1 cellular context compared by ENCODE assay signal in the genomic region with DNA sequence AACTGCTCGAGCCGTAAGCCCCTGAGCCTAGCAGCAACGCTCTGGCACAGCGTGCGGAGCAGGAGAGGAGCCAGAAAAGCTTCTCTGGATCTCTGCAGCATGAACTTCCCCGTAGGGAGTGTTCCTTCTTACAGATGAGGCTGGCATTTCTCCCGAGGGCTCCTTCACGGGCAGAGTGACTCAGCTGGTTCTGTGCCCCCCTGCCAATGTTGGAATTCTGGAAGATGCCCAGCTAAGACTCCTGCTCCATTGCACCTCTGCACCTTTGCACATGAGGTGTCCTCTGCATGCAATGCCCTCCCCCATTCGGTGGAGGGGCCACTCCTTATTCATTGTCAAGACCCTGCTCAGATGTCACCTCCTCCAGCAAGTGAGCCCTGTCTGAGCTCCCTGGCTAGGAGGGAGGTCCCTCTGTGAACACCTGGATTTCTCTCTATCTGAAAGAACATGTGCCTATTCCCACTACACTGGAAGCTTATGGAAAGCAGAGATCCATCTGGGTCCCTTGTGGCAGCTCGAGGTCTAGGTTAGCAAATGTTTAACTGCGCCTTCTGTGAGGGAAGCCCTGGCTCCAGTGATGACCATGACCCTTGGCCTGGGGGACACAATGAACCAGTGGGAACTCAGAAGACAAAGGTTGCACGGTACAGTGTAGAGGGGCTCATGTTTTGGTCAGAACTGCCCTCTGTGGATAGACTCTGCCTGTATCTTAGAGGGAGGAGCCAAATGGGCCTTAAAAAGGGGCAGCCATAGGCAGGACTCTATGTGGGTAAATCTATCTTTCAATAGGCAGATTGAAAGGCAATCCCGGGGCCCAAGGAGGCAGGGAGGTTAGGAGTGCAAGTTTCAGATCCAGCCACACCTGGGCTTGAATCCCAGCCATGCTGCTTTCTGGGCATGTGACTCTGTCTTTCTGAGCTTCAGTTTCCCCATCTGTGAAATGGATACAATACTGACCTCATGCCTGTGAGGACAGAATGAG.
TF ChIP-seq lines count a peak whose summit lies in the region.

No MANE protein-coding gene starts in this region.

TF ChIP-seq in HepG2, 621 proteins besides CTCF, POLR2A, EP300 and RAD21 (continued from another document and continues in another):
- TF ChIP-seq ZNF773 (CRISPR knock-in tag; IDR thresholded peaks at IDR 0.05; ENCODE audit: borderline replicate concordance) = no peak
- TF ChIP-seq SIN3A (IDR thresholded peaks at IDR 0.05; ENCODE audit: borderline replicate concordance, low read depth, low read length) = no peak
- peak; percentile 70 for TF ChIP-seq FOSL2 (CRISPR knock-in tag; IDR thresholded peaks at IDR 0.05)
- TF ChIP-seq MXI1 (IDR thresholded peaks at IDR 0.05; ENCODE audit: borderline replicate concordance, low read depth, low read length) = peak; percentile 33; the same call in 1 of the 3 replicates
- TF ChIP-seq ZFYVE20 (CRISPR knock-in tag; IDR thresholded peaks at IDR 0.05; ENCODE audit: borderline replicate concordance, low read depth) = no peak
- TF ChIP-seq PHF21A (CRISPR knock-in tag; IDR thresholded peaks at IDR 0.05) = peak; percentile 80
- TF ChIP-seq GPN1 (CRISPR knock-in tag; IDR thresholded peaks at IDR 0.05; ENCODE audit: borderline replicate concordance) = no peak
- TF ChIP-seq, protein P1, sequence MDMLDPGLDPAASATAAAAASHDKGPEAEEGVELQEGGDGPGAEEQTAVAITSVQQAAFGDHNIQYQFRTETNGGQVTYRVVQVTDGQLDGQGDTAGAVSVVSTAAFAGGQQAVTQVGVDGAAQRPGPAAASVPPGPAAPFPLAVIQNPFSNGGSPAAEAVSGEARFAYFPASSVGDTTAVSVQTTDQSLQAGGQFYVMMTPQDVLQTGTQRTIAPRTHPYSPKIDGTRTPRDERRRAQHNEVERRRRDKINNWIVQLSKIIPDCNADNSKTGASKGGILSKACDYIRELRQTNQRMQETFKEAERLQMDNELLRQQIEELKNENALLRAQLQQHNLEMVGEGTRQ (IDR thresholded peaks at IDR 0.05; ENCODE audit: low read depth, low read length) = no peak
- TF ChIP-seq, protein P1 (CRISPR knock-in tag; IDR thresholded peaks at IDR 0.05; ENCODE audit: borderline replicate concordance) = no peak
- TF ChIP-seq EED (CRISPR knock-in tag; IDR thresholded peaks at IDR 0.05) = no peak
- TF ChIP-seq ZC3H13 (CRISPR knock-in tag; IDR thresholded peaks at IDR 0.05) = no peak
- TF ChIP-seq, protein P2, sequence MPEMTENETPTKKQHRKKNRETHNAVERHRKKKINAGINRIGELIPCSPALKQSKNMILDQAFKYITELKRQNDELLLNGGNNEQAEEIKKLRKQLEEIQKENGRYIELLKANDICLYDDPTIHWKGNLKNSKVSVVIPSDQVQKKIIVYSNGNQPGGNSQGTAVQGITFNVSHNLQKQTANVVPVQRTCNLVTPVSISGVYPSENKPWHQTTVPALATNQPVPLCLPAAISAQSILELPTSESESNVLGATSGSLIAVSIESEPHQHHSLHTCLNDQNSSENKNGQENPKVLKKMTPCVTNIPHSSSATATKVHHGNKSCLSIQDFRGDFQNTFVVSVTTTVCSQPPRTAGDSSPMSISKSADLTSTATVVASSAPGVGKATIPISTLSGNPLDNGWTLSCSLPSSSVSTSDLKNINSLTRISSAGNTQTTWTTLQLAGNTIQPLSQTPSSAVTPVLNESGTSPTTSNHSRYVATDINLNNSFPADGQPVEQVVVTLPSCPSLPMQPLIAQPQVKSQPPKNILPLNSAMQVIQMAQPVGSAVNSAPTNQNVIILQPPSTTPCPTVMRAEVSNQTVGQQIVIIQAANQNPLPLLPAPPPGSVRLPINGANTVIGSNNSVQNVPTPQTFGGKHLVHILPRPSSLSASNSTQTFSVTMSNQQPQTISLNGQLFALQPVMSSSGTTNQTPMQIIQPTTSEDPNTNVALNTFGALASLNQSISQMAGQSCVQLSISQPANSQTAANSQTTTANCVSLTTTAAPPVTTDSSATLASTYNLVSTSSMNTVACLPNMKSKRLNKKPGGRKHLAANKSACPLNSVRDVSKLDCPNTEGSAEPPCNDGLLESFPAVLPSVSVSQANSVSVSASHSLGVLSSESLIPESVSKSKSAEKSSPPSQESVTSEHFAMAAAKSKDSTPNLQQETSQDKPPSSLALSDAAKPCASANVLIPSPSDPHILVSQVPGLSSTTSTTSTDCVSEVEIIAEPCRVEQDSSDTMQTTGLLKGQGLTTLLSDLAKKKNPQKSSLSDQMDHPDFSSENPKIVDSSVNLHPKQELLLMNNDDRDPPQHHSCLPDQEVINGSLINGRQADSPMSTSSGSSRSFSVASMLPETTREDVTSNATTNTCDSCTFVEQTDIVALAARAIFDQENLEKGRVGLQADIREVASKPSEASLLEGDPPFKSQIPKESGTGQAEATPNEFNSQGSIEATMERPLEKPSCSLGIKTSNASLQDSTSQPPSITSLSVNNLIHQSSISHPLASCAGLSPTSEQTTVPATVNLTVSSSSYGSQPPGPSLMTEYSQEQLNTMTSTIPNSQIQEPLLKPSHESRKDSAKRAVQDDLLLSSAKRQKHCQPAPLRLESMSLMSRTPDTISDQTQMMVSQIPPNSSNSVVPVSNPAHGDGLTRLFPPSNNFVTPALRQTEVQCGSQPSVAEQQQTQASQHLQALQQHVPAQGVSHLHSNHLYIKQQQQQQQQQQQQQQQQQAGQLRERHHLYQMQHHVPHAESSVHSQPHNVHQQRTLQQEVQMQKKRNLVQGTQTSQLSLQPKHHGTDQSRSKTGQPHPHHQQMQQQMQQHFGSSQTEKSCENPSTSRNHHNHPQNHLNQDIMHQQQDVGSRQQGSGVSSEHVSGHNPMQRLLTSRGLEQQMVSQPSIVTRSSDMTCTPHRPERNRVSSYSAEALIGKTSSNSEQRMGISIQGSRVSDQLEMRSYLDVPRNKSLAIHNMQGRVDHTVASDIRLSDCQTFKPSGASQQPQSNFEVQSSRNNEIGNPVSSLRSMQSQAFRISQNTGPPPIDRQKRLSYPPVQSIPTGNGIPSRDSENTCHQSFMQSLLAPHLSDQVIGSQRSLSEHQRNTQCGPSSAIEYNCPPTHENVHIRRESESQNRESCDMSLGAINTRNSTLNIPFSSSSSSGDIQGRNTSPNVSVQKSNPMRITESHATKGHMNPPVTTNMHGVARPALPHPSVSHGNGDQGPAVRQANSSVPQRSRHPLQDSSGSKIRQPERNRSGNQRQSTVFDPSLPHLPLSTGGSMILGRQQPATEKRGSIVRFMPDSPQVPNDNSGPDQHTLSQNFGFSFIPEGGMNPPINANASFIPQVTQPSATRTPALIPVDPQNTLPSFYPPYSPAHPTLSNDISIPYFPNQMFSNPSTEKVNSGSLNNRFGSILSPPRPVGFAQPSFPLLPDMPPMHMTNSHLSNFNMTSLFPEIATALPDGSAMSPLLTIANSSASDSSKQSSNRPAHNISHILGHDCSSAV (CRISPR knock-in tag; IDR thresholded peaks at IDR 0.05; ENCODE audit: borderline replicate concordance) = no peak
- TF ChIP-seq MAFG (CRISPR knock-in tag; IDR thresholded peaks at IDR 0.05) = no peak
- peak; percentile 96 for TF ChIP-seq ZNF121 (CRISPR knock-in tag; IDR thresholded peaks at IDR 0.05)
- TF ChIP-seq ZNF451 (CRISPR knock-in tag; IDR thresholded peaks at IDR 0.05) = no peak
- no peak for TF ChIP-seq HDAC6 (IDR thresholded peaks at IDR 0.05; ENCODE audit: low read depth, low read length)
- TF ChIP-seq SP140L (CRISPR knock-in tag; IDR thresholded peaks at IDR 0.05; ENCODE audit: borderline replicate concordance) = no peak
- no peak for TF ChIP-seq ZFY (CRISPR knock-in tag; IDR thresholded peaks at IDR 0.05)
- no peak for TF ChIP-seq SYNCRIP (IDR thresholded peaks at IDR 0.05; ENCODE audit: insufficient read depth, low read depth, low read length)
- TF ChIP-seq, protein P3, sequence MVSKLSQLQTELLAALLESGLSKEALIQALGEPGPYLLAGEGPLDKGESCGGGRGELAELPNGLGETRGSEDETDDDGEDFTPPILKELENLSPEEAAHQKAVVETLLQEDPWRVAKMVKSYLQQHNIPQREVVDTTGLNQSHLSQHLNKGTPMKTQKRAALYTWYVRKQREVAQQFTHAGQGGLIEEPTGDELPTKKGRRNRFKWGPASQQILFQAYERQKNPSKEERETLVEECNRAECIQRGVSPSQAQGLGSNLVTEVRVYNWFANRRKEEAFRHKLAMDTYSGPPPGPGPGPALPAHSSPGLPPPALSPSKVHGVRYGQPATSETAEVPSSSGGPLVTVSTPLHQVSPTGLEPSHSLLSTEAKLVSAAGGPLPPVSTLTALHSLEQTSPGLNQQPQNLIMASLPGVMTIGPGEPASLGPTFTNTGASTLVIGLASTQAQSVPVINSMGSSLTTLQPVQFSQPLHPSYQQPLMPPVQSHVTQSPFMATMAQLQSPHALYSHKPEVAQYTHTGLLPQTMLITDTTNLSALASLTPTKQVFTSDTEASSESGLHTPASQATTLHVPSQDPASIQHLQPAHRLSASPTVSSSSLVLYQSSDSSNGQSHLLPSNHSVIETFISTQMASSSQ (IDR thresholded peaks at IDR 0.05; ENCODE audit: low read depth) = peak; percentile 94
- TF ChIP-seq, protein P3 (CRISPR knock-in tag; IDR thresholded peaks at IDR 0.05; ENCODE audit: borderline replicate concordance) = peak; percentile 97
- TF ChIP-seq, protein P4, sequence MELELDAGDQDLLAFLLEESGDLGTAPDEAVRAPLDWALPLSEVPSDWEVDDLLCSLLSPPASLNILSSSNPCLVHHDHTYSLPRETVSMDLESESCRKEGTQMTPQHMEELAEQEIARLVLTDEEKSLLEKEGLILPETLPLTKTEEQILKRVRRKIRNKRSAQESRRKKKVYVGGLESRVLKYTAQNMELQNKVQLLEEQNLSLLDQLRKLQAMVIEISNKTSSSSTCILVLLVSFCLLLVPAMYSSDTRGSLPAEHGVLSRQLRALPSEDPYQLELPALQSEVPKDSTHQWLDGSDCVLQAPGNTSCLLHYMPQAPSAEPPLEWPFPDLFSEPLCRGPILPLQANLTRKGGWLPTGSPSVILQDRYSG (CRISPR knock-in tag; IDR thresholded peaks at IDR 0.05) = no peak
- TF ChIP-seq ELF1 (CRISPR knock-in tag; IDR thresholded peaks at IDR 0.05) = no peak
- no peak for TF ChIP-seq BORCS8-MEF2B (CRISPR knock-in tag; IDR thresholded peaks at IDR 0.05)
- TF ChIP-seq TOE1 (CRISPR knock-in tag; IDR thresholded peaks at IDR 0.05) = no peak
- no peak for TF ChIP-seq TOPORS (CRISPR knock-in tag; IDR thresholded peaks at IDR 0.05)
- TF ChIP-seq, protein P5, sequence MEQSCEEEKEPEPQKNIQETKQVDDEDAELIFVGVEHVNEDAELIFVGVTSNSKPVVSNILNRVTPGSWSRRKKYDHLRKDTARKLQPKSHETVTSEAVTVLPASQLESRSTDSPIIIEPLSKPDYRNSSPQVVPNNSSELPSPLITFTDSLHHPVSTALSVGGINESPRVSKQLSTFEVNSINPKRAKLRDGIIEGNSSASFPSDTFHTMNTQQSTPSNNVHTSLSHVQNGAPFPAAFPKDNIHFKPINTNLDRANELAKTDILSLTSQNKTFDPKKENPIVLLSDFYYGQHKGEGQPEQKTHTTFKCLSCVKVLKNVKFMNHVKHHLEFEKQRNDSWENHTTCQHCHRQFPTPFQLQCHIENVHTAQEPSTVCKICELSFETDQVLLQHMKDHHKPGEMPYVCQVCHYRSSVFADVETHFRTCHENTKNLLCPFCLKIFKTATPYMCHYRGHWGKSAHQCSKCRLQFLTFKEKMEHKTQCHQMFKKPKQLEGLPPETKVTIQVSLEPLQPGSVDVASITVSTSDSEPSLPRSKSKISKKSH (CRISPR knock-in tag; IDR thresholded peaks at IDR 0.05; ENCODE audit: borderline replicate concordance) = no peak
- no peak for TF ChIP-seq PRPF4 (IDR thresholded peaks at IDR 0.05; ENCODE audit: low read depth, low read length, poor library complexity, severe bottlenecking)
- TF ChIP-seq, protein P6, sequence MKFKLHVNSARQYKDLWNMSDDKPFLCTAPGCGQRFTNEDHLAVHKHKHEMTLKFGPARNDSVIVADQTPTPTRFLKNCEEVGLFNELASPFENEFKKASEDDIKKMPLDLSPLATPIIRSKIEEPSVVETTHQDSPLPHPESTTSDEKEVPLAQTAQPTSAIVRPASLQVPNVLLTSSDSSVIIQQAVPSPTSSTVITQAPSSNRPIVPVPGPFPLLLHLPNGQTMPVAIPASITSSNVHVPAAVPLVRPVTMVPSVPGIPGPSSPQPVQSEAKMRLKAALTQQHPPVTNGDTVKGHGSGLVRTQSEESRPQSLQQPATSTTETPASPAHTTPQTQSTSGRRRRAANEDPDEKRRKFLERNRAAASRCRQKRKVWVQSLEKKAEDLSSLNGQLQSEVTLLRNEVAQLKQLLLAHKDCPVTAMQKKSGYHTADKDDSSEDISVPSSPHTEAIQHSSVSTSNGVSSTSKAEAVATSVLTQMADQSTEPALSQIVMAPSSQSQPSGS (CRISPR knock-in tag; IDR thresholded peaks at IDR 0.05) = peak; percentile 84; the same call in 1 of the 2 replicates
- no peak for TF ChIP-seq U2AF1 (optimal IDR thresholded peaks at IDR 0.05; ENCODE audit: low read depth, low read length)
- TF ChIP-seq NFYB (CRISPR knock-in tag; IDR thresholded peaks at IDR 0.05) = peak; percentile 41; the same call in 1 of the 2 replicates
- TF ChIP-seq NR3C1 (CRISPR knock-in tag; IDR thresholded peaks at IDR 0.05) = no peak
- TF ChIP-seq, protein P7, sequence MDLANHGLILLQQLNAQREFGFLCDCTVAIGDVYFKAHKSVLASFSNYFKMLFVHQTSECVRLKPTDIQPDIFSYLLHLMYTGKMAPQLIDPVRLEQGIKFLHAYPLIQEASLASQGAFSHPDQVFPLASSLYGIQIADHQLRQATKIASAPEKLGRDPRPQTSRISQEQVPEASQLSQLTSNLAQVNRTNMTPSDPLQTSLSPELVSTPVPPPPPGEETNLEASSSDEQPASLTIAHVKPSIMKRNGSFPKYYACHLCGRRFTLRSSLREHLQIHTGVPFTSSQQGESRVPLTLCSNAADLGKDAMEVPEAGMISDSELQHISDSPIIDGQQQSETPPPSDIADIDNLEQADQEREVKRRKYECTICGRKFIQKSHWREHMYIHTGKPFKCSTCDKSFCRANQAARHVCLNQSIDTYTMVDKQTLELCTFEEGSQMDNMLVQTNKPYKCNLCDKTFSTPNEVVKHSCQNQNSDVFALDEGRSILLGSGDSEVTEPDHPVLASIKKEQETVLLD (CRISPR knock-in tag; IDR thresholded peaks at IDR 0.05; ENCODE audit: low read depth) = no peak
